Comparison of ENCODE assay signal across 1 cellular context in genomic region chr3:33067484-33067883, GRCh38.
A peak's percentile ranks its signal among the peaks of the same experiment; 100 is the strongest.
TF ChIP-seq lines count a peak whose summit lies in the region.

No MANE protein-coding gene starts in this region.

TF ChIP-seq in K562, 482 proteins besides CTCF, POLR2A, EP300 and RAD21 (continued from another document and continues in another):
- TF ChIP-seq GTF2B (IDR thresholded peaks at IDR 0.05; ENCODE audit: extremely low read depth, insufficient read length), result no peak
- no peak for TF ChIP-seq MBD2 (IDR thresholded peaks at IDR 0.05; ENCODE audit: borderline replicate concordance, low read depth)
- no peak for TF ChIP-seq PTRF (tag; IDR thresholded peaks at IDR 0.05)
- no peak for TF ChIP-seq NR4A1 (CRISPR knock-in tag; IDR thresholded peaks at IDR 0.05)
- TF ChIP-seq NR4A1 (tag; IDR thresholded peaks at IDR 0.05), result no peak
- TF ChIP-seq ELF2 (CRISPR knock-in tag; IDR thresholded peaks at IDR 0.05), result no peak
- TF ChIP-seq E2F8 (IDR thresholded peaks at IDR 0.05; ENCODE audit: low read depth, partially characterized antibody), result no peak
- TF ChIP-seq ID3 (CRISPR knock-in tag; IDR thresholded peaks at IDR 0.05), result no peak
- no peak; the same call in 1 of the 2 replicates for TF ChIP-seq ID3 (tag; IDR thresholded peaks at IDR 0.05)
- TF ChIP-seq IRF2 (CRISPR knock-in tag; IDR thresholded peaks at IDR 0.05), result no peak
- no peak for TF ChIP-seq MCM2 (IDR thresholded peaks at IDR 0.05; ENCODE audit: low read depth)
- TF ChIP-seq CCNT2 (IDR thresholded peaks at IDR 0.05; ENCODE audit: borderline replicate concordance, extremely low read depth, insufficient read length, low read depth, low read length), result peak; percentile 71
- TF ChIP-seq ARID4B (CRISPR knock-in tag; IDR thresholded peaks at IDR 0.05), result no peak
- no peak for TF ChIP-seq IRF9 (tag; IDR thresholded peaks at IDR 0.05)
- peak; percentile 22 for TF ChIP-seq NFYB (IDR thresholded peaks at IDR 0.05; ENCODE audit: extremely low read depth, insufficient read length)
- TF ChIP-seq ARID1B (IDR thresholded peaks at IDR 0.05), result peak; percentile 85
- TF ChIP-seq POLR2G (IDR thresholded peaks at IDR 0.05; ENCODE audit: low read depth, low read length), result no peak
- no peak for TF ChIP-seq PHF20 (IDR thresholded peaks at IDR 0.05; ENCODE audit: partially characterized antibody)
- no peak for TF ChIP-seq RFX7 (CRISPR knock-in tag; IDR thresholded peaks at IDR 0.05)
- TF ChIP-seq SETDB1 (IDR thresholded peaks at IDR 0.05; ENCODE audit: low read length), result no peak
- no peak for TF ChIP-seq MYC (IDR thresholded peaks at IDR 0.05; ENCODE audit: low read depth, low read length)
- no peak for TF ChIP-seq MYC (CRISPR knock-in tag; IDR thresholded peaks at IDR 0.05; ENCODE audit: borderline replicate concordance, low read depth)
- TF ChIP-seq NRF1 (conservative IDR thresholded peaks at IDR 0.05 in 1 of 2, IDR thresholded peaks at IDR 0.05 in 1 of 2), result no peak
- TF ChIP-seq DPF2 (IDR thresholded peaks at IDR 0.05), result peak; percentile 91
- TF ChIP-seq NR2C2 (CRISPR knock-in tag; IDR thresholded peaks at IDR 0.05), result no peak
- TF ChIP-seq NR2C2 (tag; IDR thresholded peaks at IDR 0.05), result no peak
- no peak for TF ChIP-seq SMAD4 (CRISPR knock-in tag; conservative IDR thresholded peaks at IDR 0.05)
- no peak for TF ChIP-seq ZNF695 (CRISPR knock-in tag; IDR thresholded peaks at IDR 0.05)
- TF ChIP-seq SAFB2 (IDR thresholded peaks at IDR 0.05; ENCODE audit: borderline replicate concordance, low read depth, low read length, severe bottlenecking), result no peak
- no peak for TF ChIP-seq CCAR2 (IDR thresholded peaks at IDR 0.05; ENCODE audit: low read depth, low read length)
- TF ChIP-seq CBX3 (IDR thresholded peaks at IDR 0.05; ENCODE audit: borderline replicate concordance in 1 of 2, low read length in 2 of 2), result no peak
- no peak for TF ChIP-seq ZNF184 (CRISPR knock-in tag; IDR thresholded peaks at IDR 0.05)
- TF ChIP-seq TAF9B (IDR thresholded peaks at IDR 0.05; ENCODE audit: partially characterized antibody), result no peak
- TF ChIP-seq NR2F6 (CRISPR knock-in tag; IDR thresholded peaks at IDR 0.05), result no peak
- no peak for TF ChIP-seq GTF2E2 (tag; IDR thresholded peaks at IDR 0.05)
- no peak for TF ChIP-seq CREB5 (CRISPR knock-in tag; IDR thresholded peaks at IDR 0.05)
- no peak for TF ChIP-seq ZNF395 (CRISPR knock-in tag; IDR thresholded peaks at IDR 0.05)
- no peak for TF ChIP-seq U2AF1 (optimal IDR thresholded peaks at IDR 0.05; ENCODE audit: low read depth, low read length)
- TF ChIP-seq KAT7 (CRISPR knock-in tag; IDR thresholded peaks at IDR 0.05; ENCODE audit: borderline replicate concordance), result no peak
- TF ChIP-seq ZNF316 (IDR thresholded peaks at IDR 0.05), result peak; percentile 25
- TF ChIP-seq CHD4 (IDR thresholded peaks at IDR 0.05; ENCODE audit: insufficient read depth, insufficient replicate concordance, low read depth, low read length, poor library complexity, severe bottlenecking), result no peak
- TF ChIP-seq RREB1 (CRISPR knock-in tag; IDR thresholded peaks at IDR 0.05), result no peak
- no peak for TF ChIP-seq PRMT5 (CRISPR knock-in tag; IDR thresholded peaks at IDR 0.05)
- TF ChIP-seq PHB2 (IDR thresholded peaks at IDR 0.05; ENCODE audit: low read depth), result no peak
- TF ChIP-seq ZNF445 (CRISPR knock-in tag; IDR thresholded peaks at IDR 0.05; ENCODE audit: low read depth), result no peak
- TF ChIP-seq L3MBTL2 (IDR thresholded peaks at IDR 0.05), result no peak
- no peak for TF ChIP-seq TFAM (CRISPR knock-in tag; conservative IDR thresholded peaks at IDR 0.05)
- no peak for TF ChIP-seq NELFE (IDR thresholded peaks at IDR 0.05; ENCODE audit: insufficient read depth, insufficient read length)
- TF ChIP-seq ZBTB34 (CRISPR knock-in tag; IDR thresholded peaks at IDR 0.05), result no peak
- TF ChIP-seq CBX2 (IDR thresholded peaks at IDR 0.05; ENCODE audit: insufficient read depth, low read length, poor library complexity, severe bottlenecking), result no peak
- TF ChIP-seq RUNX1 (IDR thresholded peaks at IDR 0.05; ENCODE audit: low read depth), result no peak
- no peak for TF ChIP-seq POLR2AphosphoS2 (IDR thresholded peaks at IDR 0.05; ENCODE audit: low read length)
